In the genomic region with DNA sequence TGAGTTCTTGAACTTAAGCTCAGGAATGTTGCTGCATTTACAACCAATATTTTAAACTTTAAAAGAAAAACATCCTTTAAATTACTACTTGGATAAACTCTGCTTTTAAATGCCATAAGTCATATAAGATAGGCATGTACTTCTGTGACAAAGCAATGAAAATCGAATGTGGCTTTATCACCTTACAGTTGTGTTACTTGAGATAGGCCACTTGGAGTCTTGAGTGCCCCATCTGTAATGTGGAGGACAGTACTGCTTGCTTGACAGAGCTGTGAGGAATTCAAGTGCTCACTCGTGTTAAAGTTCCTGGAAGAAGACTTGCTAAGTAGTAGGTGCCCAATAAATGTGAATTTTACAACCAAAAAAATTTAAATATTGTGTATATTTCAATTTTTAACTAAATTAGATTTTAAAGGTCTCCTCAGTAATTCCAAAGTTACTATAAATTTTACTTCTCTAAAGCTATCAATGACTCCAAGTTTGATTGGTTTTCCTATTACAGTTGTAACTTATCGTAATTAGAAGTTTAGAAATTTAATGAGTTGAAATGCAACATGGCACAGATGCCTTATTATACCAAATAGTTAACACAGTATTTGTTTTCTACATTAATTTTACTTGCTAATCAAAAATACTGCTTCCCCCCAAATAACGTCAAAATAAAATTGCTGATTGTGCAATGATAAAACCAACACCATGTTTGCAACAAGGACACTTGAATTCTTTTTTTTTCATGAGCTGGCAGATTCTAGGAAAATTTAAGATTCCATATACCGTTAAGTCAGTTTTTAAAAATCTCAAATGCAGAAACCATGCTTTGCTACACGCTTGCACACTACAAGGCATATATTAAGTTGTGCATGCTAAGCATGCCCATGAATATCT, we compare ENCODE assay signal across 20 cellular contexts.
"Had no signal": no experiment of that assay in that cellular context is flagged by ENCODE, and none has a peak within 500 bp of the region (broad histone marks: within the 10 kb centered on the region; RNA-seq: fewer than 3 reads in every experiment).

No MANE protein-coding gene starts in this region.

- H3K4me1 ChIP-seq: heart right ventricle, left lung, parathyroid adenoma, tibial nerve, upper lobe of left lung had no signal

- H3K36me3 ChIP-seq: neural progenitor cell had no signal

- H3K9me3 ChIP-seq: heart right ventricle, left lung, thoracic aorta, tibial nerve, upper lobe of left lung had no signal

- H3K9ac ChIP-seq: neural progenitor cell, parathyroid adenoma had no signal

- H3K4me3 ChIP-seq: heart right ventricle, left lung, neural progenitor cell, smooth muscle cell, thoracic aorta, tibial nerve, upper lobe of left lung had no signal

- H3K27ac ChIP-seq: heart right ventricle, left lung, neural progenitor cell, parathyroid adenoma, thoracic aorta, tibial nerve, upper lobe of left lung had no signal

- DNase-seq: cortex of kidney; foreskin melanocyte; glutamatergic neuron; heart right ventricle; hippocampal formation; left cardiac atrium; left lung; mesenchymal stem cell; midbrain; naive thymus-derived CD4-positive, alpha-beta T cell; stimulated activated CD4-positive, alpha-beta T cell treated with anti-CD3 and anti-CD28 coated beads, Interleukin-12 subunit alpha, Interleukin-12 subunit beta, amount 100 ng/mL, for 4 hours; stimulated activated CD4-positive, alpha-beta T cell treated with anti-CD3 and anti-CD28 coated beads, Interleukin-1b, Interleukin-23, amount 100 ng/mL, for 48 hours; stimulated activated CD4-positive, alpha-beta T cell treated with anti-CD3 and anti-CD28 coated beads, Interleukin-4, amount 100 ng/mL, for 1 hour; stimulated activated naive CD8-positive, alpha-beta T cell treated with anti-CD3 and anti-CD28 coated beads, Interleukin-15, Interleukin-2, amounts not matched to agents 100 U/mL and 50 U/mL, for 24 hours; upper lobe of left lung had no signal
